In the genomic region with DNA sequence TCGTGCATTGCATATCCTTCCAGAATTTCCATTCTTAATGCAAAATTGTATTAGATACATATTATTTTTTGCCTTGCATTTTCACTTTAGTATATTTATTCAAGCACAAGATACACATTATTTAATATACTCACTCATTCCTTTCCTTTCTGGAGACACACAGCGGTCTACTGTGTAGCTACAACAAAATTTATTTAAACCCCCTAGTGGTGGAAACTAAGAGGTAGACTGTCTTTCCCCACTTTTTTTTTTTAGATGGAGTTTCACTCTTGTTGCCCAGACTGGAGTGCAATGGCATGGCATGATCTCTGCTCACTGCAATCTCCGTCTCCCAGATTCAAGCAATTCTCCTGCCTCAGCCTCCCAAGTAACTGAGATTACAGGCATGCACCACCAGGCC, we compare ENCODE assay signal across 1 cellular context.
TF ChIP-seq lines count a peak whose summit lies in the region.

No MANE protein-coding gene starts in this region.

TF ChIP-seq in GM23338, 12 proteins besides CTCF, POLR2A, EP300 and RAD21 (continued from another document):
- TF ChIP-seq, protein P1, sequence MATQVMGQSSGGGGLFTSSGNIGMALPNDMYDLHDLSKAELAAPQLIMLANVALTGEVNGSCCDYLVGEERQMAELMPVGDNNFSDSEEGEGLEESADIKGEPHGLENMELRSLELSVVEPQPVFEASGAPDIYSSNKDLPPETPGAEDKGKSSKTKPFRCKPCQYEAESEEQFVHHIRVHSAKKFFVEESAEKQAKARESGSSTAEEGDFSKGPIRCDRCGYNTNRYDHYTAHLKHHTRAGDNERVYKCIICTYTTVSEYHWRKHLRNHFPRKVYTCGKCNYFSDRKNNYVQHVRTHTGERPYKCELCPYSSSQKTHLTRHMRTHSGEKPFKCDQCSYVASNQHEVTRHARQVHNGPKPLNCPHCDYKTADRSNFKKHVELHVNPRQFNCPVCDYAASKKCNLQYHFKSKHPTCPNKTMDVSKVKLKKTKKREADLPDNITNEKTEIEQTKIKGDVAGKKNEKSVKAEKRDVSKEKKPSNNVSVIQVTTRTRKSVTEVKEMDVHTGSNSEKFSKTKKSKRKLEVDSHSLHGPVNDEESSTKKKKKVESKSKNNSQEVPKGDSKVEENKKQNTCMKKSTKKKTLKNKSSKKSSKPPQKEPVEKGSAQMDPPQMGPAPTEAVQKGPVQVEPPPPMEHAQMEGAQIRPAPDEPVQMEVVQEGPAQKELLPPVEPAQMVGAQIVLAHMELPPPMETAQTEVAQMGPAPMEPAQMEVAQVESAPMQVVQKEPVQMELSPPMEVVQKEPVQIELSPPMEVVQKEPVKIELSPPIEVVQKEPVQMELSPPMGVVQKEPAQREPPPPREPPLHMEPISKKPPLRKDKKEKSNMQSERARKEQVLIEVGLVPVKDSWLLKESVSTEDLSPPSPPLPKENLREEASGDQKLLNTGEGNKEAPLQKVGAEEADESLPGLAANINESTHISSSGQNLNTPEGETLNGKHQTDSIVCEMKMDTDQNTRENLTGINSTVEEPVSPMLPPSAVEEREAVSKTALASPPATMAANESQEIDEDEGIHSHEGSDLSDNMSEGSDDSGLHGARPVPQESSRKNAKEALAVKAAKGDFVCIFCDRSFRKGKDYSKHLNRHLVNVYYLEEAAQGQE (IDR thresholded peaks at IDR 0.05; ENCODE audit: unreplicated experiment), result no peak
- no peak for TF ChIP-seq ZNF331 (CRISPR knock-in tag; IDR thresholded peaks at IDR 0.05; ENCODE audit: low read depth)
- no peak for TF ChIP-seq STAT1 (IDR thresholded peaks at IDR 0.05; ENCODE audit: unreplicated experiment)
- no peak for TF ChIP-seq CREB1 (CRISPR knock-in tag; IDR thresholded peaks at IDR 0.05; ENCODE audit: low read depth)
- no peak for TF ChIP-seq NANOG (IDR thresholded peaks at IDR 0.05; ENCODE audit: borderline replicate concordance)
- no peak for TF ChIP-seq EZH2 (IDR thresholded peaks at IDR 0.05; ENCODE audit: low read depth, unreplicated experiment)
- TF ChIP-seq EZH2phosphoT487 (IDR thresholded peaks at IDR 0.05; ENCODE audit: unreplicated experiment), result no peak
